Comparison of ENCODE assay signal across 12 cellular contexts in genomic region chr12:30047499-30048262, GRCh38.
DNase-seq lines count a peak whose midpoint lies in the region; ATAC-seq lines count a peak whose summit lies in the region.
"Had no signal": no experiment of that assay in that cellular context is flagged by ENCODE, and none has a peak within 500 bp of the region (broad histone marks: within the 10 kb centered on the region; RNA-seq: fewer than 3 reads in every experiment).

No MANE protein-coding gene starts in this region.

- intact Hi-C loops in left colon (cut with DNase I, micrococcal nuclease), result no loop called here

- peaks cover 0 to 2% of the 10 kb centered on the region in 2 donors for H3K4me1 ChIP-seq in neuronal stem cell (ENCODE audit: control insufficient read depth in 2 of 2, insufficient read depth in 1 of 2, low read depth in 1 of 2, low read length in 2 of 2)

- no peak overlapping the region for H3K4me3 ChIP-seq in neuronal stem cell (ENCODE audit: low read length in 2 of 2)
- H3K4me3 ChIP-seq: GM12878 had no signal

- H3K23ac ChIP-seq in neuronal stem cell (ENCODE audit: low read depth, low read length, poor library complexity), result no peak overlapping the region

- no peak overlapping the region for H4K91ac ChIP-seq in neuronal stem cell (ENCODE audit: low read depth, low read length, poor library complexity)

- no CpG with 5 or more reads among the region's 5 CpGs for WGBS in neuronal stem cell (ENCODE audit: extremely low coverage in 2 of 2, insufficient read length in 2 of 2, insufficient replicate concordance in 1 of 2), 2 donors

- peak overlapping the region; percentile 54 for H2AFZ ChIP-seq in neuronal stem cell (ENCODE audit: low read length)

- ATAC-seq in left colon (no peak), HG02885 (IDR thresholded peaks at IDR 0.05; ENCODE audit: poor library complexity, unreplicated experiment) (no peak)
- ATAC-seq: GM12878, natural killer cell had no signal

- H2AK5ac ChIP-seq in neuronal stem cell (ENCODE audit: low read depth, low read length), result no peak overlapping the region

- H3K14ac ChIP-seq in neuronal stem cell (ENCODE audit: low read length), result no peak overlapping the region

- H2BK12ac ChIP-seq in neuronal stem cell (ENCODE audit: low read length), result no peak overlapping the region

- DNase-seq in HS-5 (ENCODE audit: low read depth), result peak; percentile 35
- peak; percentile 55 for DNase-seq in NCI-H748 treated with DMSO at 0.1 percent for 48 hours (lab: John Stamatoyannopoulos, UW)
- peak; percentile 40 for DNase-seq in dedifferentiated amniotic fluid mesenchymal stem cell (ENCODE audit: extremely low spot score)
- no peak for DNase-seq in neuronal stem cell (ENCODE audit: low spot score)
- no peak for DNase-seq in hippocampal formation (lab: John Stamatoyannopoulos, UW)
- DNase-seq in left colon, result no peak
- DNase-seq in RKO (ENCODE audit: low spot score), result no peak
- DNase-seq: activated CD8-positive, alpha-beta memory T cell treated with anti-CD3 and anti-CD28 coated beads, Interleukin-2, amount 50 U/mL, for 4 hours; natural killer cell; stimulated activated naive CD4-positive, alpha-beta T cell had no signal

- peaks cover 0 to 2% of the 10 kb centered on the region in 2 donors for H3K9me3 ChIP-seq in neuronal stem cell (replicated peaks in 1 of 2; ENCODE audit: control insufficient read depth in 2 of 2, insufficient read depth in 1 of 2, low read depth in 1 of 2, low read length in 2 of 2)

- no peaks in the 10 kb centered on the region for H3K27me3 ChIP-seq in neuronal stem cell (ENCODE audit: control insufficient read depth in 3 of 3, insufficient read depth in 3 of 3, low read depth in 1 of 3, low read length in 3 of 3)

- H3K79me1 ChIP-seq in neuronal stem cell (ENCODE audit: low read depth, low read length), result no peaks in the 10 kb centered on the region

- H3K27ac ChIP-seq in neuronal stem cell (replicated peaks; ENCODE audit: low read length), result no peak overlapping the region

- H3K36me3 ChIP-seq in neuronal stem cell (replicated peaks in 1 of 2; ENCODE audit: control insufficient read depth in 2 of 2, insufficient read depth in 2 of 2, low read length in 2 of 2), result no peaks in the 10 kb centered on the region

- H2BK5ac ChIP-seq in neuronal stem cell (ENCODE audit: low read length), result no peak overlapping the region

- no peak overlapping the region for H3K4me2 ChIP-seq in neuronal stem cell (ENCODE audit: insufficient read depth, low read length, poor library complexity, severe bottlenecking)

- no peak overlapping the region for H2BK15ac ChIP-seq in neuronal stem cell (ENCODE audit: low read length)

- H3K9ac ChIP-seq in neuronal stem cell (ENCODE audit: low read depth, low read length, poor library complexity), result no peak overlapping the region

- no peak overlapping the region for H4K8ac ChIP-seq in neuronal stem cell (ENCODE audit: low read depth, low read length)

- no peak overlapping the region for H2BK120ac ChIP-seq in neuronal stem cell (ENCODE audit: low read depth, low read length)

- H3K18ac ChIP-seq in neuronal stem cell (ENCODE audit: low read length), result no peak overlapping the region

- no peak overlapping the region for H3K4ac ChIP-seq in neuronal stem cell (ENCODE audit: low read length)

Comparison
In these comparisons a context has a peak if more than half of its experiments do, and no peak if none do; other contexts are left out.
1. DNase-seq: peak in HS-5 (single experiment), NCI-H748 treated with DMSO at 0.1 percent for 48 hours (single experiment) and dedifferentiated amniotic fluid mesenchymal stem cell (single experiment); none in neuronal stem cell (single experiment), hippocampal formation (0 of 2), left colon (0 of 2) and RKO (single experiment).